ENCODE assay signal across 18 cellular contexts in the genomic region with DNA sequence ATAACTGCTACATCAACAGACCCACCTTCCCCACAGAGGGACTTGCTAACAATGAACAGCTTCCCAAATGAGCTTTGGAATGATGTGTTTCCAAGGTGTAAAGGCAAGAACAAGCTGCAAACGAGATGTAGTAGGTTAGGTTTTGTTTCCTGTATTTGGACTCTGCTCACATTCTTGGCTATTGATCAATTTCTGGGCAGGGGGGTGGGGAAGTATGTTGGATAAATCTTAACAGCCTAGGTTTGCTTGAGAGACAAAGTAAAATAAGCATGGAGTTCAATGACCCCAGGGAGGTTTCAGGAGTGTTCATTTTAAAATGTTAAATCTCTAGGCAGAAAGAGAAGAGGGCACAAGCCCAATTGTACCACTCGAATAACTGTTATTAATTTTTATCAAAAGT.
DNase-seq lines count a peak whose midpoint lies in the region; TF ChIP-seq lines count a peak whose summit lies in the region.
"Had no signal": no experiment of that assay in that cellular context is flagged by ENCODE, and none has a peak within 500 bp of the region (broad histone marks: within the 10 kb centered on the region; RNA-seq: fewer than 3 reads in every experiment).

No MANE protein-coding gene starts in this region.

- CTCF ChIA-PET in Calu3 (lab: Charles Lee), result no interaction called here

- no peak overlapping the region for H3K4me3 ChIP-seq in thyroid gland (replicated peaks in 1 of 3)
- H3K4me3 ChIP-seq: GM12878 had no signal

- 37 to 43% methylated on average over 2 of the region's 2 CpGs for WGBS in thyroid gland, 2 donors

- intact Hi-C loops in Calu3 (cut with micrococcal nuclease; ENCODE audit: unreplicated experiment) (no loop called here), thyroid gland (cut with DNase I) (no loop called here)

- no peaks in the 10 kb centered on the region for H3K9me3 Mint-ChIP-seq in Calu3 (ENCODE audit: low read depth, unreplicated experiment)
- H3K9me3 Mint-ChIP-seq: CD4-positive, CD25-positive, alpha-beta regulatory T cell; H9 had no signal

- BruUV-seq in Calu3 (replicated peaks; lab: Mats Ljungman, UMichigan), result no TSS peak

- no peaks in the 10 kb centered on the region for H3K36me3 ChIP-seq in thyroid gland
- H3K36me3 ChIP-seq: BE2C had no signal

- no peaks in the 10 kb centered on the region for H3K27me3 ChIP-seq in thyroid gland
- H3K27me3 ChIP-seq: BE2C had no signal

- H3K9me3 ChIP-seq in thyroid gland, result no peaks in the 10 kb centered on the region
- H3K9me3 ChIP-seq: BE2C, Caco-2 had no signal

- H3K27ac ChIP-seq in thyroid gland, result no peak overlapping the region

- H3K36me3 Mint-ChIP-seq in Calu3 (ENCODE audit: insufficient read depth, unreplicated experiment), result no peaks in the 10 kb centered on the region
- H3K36me3 Mint-ChIP-seq: CD4-positive, CD25-positive, alpha-beta regulatory T cell; CD8-positive, alpha-beta memory T cell had no signal

- H3K27me3 Mint-ChIP-seq in Calu3 (ENCODE audit: unreplicated experiment), result no peaks in the 10 kb centered on the region
- H3K27me3 Mint-ChIP-seq: CD4-positive, CD25-positive, alpha-beta regulatory T cell had no signal

- H3K4me3 Mint-ChIP-seq in Calu3 (ENCODE audit: low read depth, unreplicated experiment), result no peak overlapping the region
- H3K4me3 Mint-ChIP-seq: CD4-positive, CD25-positive, alpha-beta regulatory T cell; CD8-positive, alpha-beta memory T cell; H9 had no signal

- no peak for TF ChIP-seq CTCF in Calu3 (IDR thresholded peaks at IDR 0.05; ENCODE audit: unreplicated experiment)
- no peak for TF ChIP-seq CTCF in thyroid gland (IDR thresholded peaks at IDR 0.05)

- no peak overlapping the region for H3K27ac Mint-ChIP-seq in Calu3 (ENCODE audit: unreplicated experiment)
- H3K27ac Mint-ChIP-seq: CD4-positive, CD25-positive, alpha-beta regulatory T cell; CD8-positive, alpha-beta memory T cell; H9 had no signal

- DNase-seq in NCI-H748 (lab: John Stamatoyannopoulos, UW; ENCODE audit: unreplicated experiment), result peak; percentile 21
- no peak for DNase-seq in NCI-H748 treated with DMSO at 0.1 percent for 48 hours (lab: John Stamatoyannopoulos, UW)
- DNase-seq in Calu3, result peak; percentile 13
- peak; percentile 84 for DNase-seq in NCI-H69 (lab: John Stamatoyannopoulos, UW)
- DNase-seq in thyroid gland, result peak; percentile 57 to 58
- no peak for DNase-seq in epidermal melanocyte (ENCODE audit: insufficient read length, low spot score)
- no peak for DNase-seq in activated gamma-delta T cell (lab: John Stamatoyannopoulos, UW)
- no peak for DNase-seq in retina
- DNase-seq: ACHN; BE2C; C1 segment of cervical spinal cord; Caco-2; CD4-positive, CD25-positive, alpha-beta regulatory T cell; CD8-positive, alpha-beta memory T cell; DMS79 treated with DMSO at 0.1 percent for 48 hours; EL; H9 had no signal

- TF ChIP-seq POLR2A in thyroid gland (IDR thresholded peaks at IDR 0.05), result no peak

- no peaks in the 10 kb centered on the region for H3K4me1 Mint-ChIP-seq in Calu3 (ENCODE audit: low read depth, unreplicated experiment)
- H3K4me1 Mint-ChIP-seq: CD4-positive, CD25-positive, alpha-beta regulatory T cell; CD8-positive, alpha-beta memory T cell; H9 had no signal

- H3K4me1 ChIP-seq in thyroid gland, result peaks cover 0 to 11% of the 10 kb centered on the region in 2 donors
- H3K4me1 ChIP-seq: BE2C, Caco-2 had no signal

Comparison
In these comparisons a context has a peak if more than half of its experiments do, and no peak if none do; other contexts are left out.
1. DNase-seq: peak in NCI-H748 (single experiment), Calu3 (single experiment), NCI-H69 (single experiment) and thyroid gland (2 of 2); none in NCI-H748 treated with DMSO at 0.1 percent for 48 hours (single experiment), epidermal melanocyte (single experiment), activated gamma-delta T cell (single experiment) and retina (single experiment).